Comparison of ENCODE assay signal across 8 cellular contexts in genomic region chr9:128244443-128245226, GRCh38. TPM values are rescaled to one million over a fixed set of nuclear protein-coding genes. Genes with fewer than 3 reads are reported as not detected.
A peak's percentile ranks its signal among the peaks of the same experiment; 100 is the strongest.
DNase-seq lines count a peak whose midpoint lies in the region; ATAC-seq and TF ChIP-seq lines count a peak whose summit lies in the region.

No MANE protein-coding gene starts in this region.

- H3K27ac Mint-ChIP-seq in activated naive CD8-positive, alpha-beta T cell treated with anti-CD3 and anti-CD28 coated beads for 36 hours: no peak overlapping the region

- peak in 1 of 2 donors; percentile 34 for TF ChIP-seq POLR2A in tibial nerve (IDR thresholded peaks at IDR 0.05)

- intact Hi-C loops in left lung (cut with DNase I): no loop called here

- no peaks in the 10 kb centered on the region for H3K9me3 Mint-ChIP-seq in activated naive CD8-positive, alpha-beta T cell treated with anti-CD3 and anti-CD28 coated beads for 36 hours

- H3K27me3 Mint-ChIP-seq in activated naive CD8-positive, alpha-beta T cell treated with anti-CD3 and anti-CD28 coated beads for 36 hours: peaks cover 30% of the 10 kb centered on the region

- peaks cover 11 to 19% of the 10 kb centered on the region in 2 donors for H3K4me1 ChIP-seq in left lung
- peaks cover 0 to 47% (median 17%) of the 10 kb centered on the region in 4 donors for H3K4me1 ChIP-seq in tibial nerve

- H3K4me3 Mint-ChIP-seq in activated naive CD8-positive, alpha-beta T cell treated with anti-CD3 and anti-CD28 coated beads for 36 hours: no peak overlapping the region

- peak overlapping the region; percentile 9 for H3K27ac ChIP-seq in KOPT-K1 (ENCODE audit: low read depth, low read length, poor library complexity, severe bottlenecking)
- H3K27ac ChIP-seq in left lung: peak overlapping the region in 1 of 2 donors; percentile 78
- peak overlapping the region; percentile 19 to 87 (median 73) for H3K27ac ChIP-seq in tibial nerve

- peak; percentile 30 for DNase-seq in astrocyte of the hippocampus (ENCODE audit: low read depth, low spot score)
- DNase-seq in left lung: peak; percentile 84 to 91
- DNase-seq in tibial nerve (ENCODE audit: low spot score in 2 of 2): peak; percentile 81 to 83
- DNase-seq in cerebellar nuclear complex (lab: John Stamatoyannopoulos, UW): no peak
- no peak for DNase-seq in mesenteric fat pad (ENCODE audit: low spot score)
- no peak for DNase-seq in activated naive CD8-positive, alpha-beta T cell treated with anti-CD3 and anti-CD28 coated beads for 36 hours

- no peak for TF ChIP-seq CTCF in left lung (IDR thresholded peaks at IDR 0.05)
- TF ChIP-seq CTCF in tibial nerve (IDR thresholded peaks at IDR 0.05): no peak

- 10 to 25% methylated on average over 16 to 19 of the region's 29 CpGs for WGBS in tibial nerve, 2 donors

- H3K9me3 ChIP-seq in KOPT-K1 (ENCODE audit: insufficient read depth, low read length, poor library complexity, severe bottlenecking): no peaks in the 10 kb centered on the region
- H3K9me3 ChIP-seq in left lung: no peaks in the 10 kb centered on the region
- no peaks in the 10 kb centered on the region for H3K9me3 ChIP-seq in tibial nerve

- peak overlapping the region; percentile 16 to 22 for H3K4me3 ChIP-seq in left lung
- H3K4me3 ChIP-seq in tibial nerve: peak overlapping the region; percentile 7 to 54 (median 25)

- TF ChIP-seq EP300 in tibial nerve (IDR thresholded peaks at IDR 0.05): peak in 1 of 2 donors; percentile 62

- H3K36me3 ChIP-seq in KOPT-K1 (ENCODE audit: insufficient read depth, low read length) (no peaks in the 10 kb centered on the region), left lung (no peaks in the 10 kb centered on the region), tibial nerve (peaks cover 0 to 3% (median 0%) of the 10 kb centered on the region in 3 donors)

- H3K36me3 Mint-ChIP-seq in activated naive CD8-positive, alpha-beta T cell treated with anti-CD3 and anti-CD28 coated beads for 36 hours: no peaks in the 10 kb centered on the region

- peaks cover 8% of the 10 kb centered on the region for H3K4me1 Mint-ChIP-seq in activated naive CD8-positive, alpha-beta T cell treated with anti-CD3 and anti-CD28 coated beads for 36 hours

- peaks cover 0 to 9% of the 10 kb centered on the region in 2 donors for H3K27me3 ChIP-seq in left lung
- H3K27me3 ChIP-seq in tibial nerve: no peaks in the 10 kb centered on the region

- ATAC-seq in left lung (peak; percentile 67), GM21381 (IDR thresholded peaks at IDR 0.05; ENCODE audit: unreplicated experiment) (no peak)

RNA-seq across cellular contexts. Expression of gene GOLGA2, which starts 31.2 kb away (rescaled TPM):
- 100 to 1,000 TPM; 108 to 126 TPM for total RNA-seq in left lung
- 100 to 1,000 TPM in 1 of 4 donors, 10 to 100 TPM in 3; 67.4 to 103 (median 91.9) TPM for total RNA-seq in tibial nerve
- total RNA-seq in mesenteric fat pad: 130 TPM
- 10 to 100 TPM; 23.4 to 24.3 TPM for total RNA-seq in activated naive CD8-positive, alpha-beta T cell treated with anti-CD3 and anti-CD28 coated beads for 36 hours

RNA-seq across cellular contexts. Expression of gene SWI5, which starts 31.4 kb away (rescaled TPM):
- total RNA-seq in left lung (10 to 100 TPM; 16.2 to 25.6 TPM), tibial nerve (10 to 100 TPM; 27.5 to 39.8 (median 32.9) TPM), mesenteric fat pad (16.0 TPM)
- 10 to 100 TPM; 16.9 to 19.4 TPM for total RNA-seq in activated naive CD8-positive, alpha-beta T cell treated with anti-CD3 and anti-CD28 coated beads for 36 hours

RNA-seq across cellular contexts. Expression of gene DNM1, which starts 41.5 kb away (rescaled TPM):
- 10 to 100 TPM in 1 of 2 donors, 1 to 10 TPM in 1; 9.0 to 17.2 TPM for total RNA-seq in left lung
- total RNA-seq in tibial nerve: 10 to 100 TPM; 19.9 to 50.4 (median 41.4) TPM
- total RNA-seq in mesenteric fat pad: 24.1 TPM
- under 1 TPM; 0.37 to 0.58 TPM for total RNA-seq in activated naive CD8-positive, alpha-beta T cell treated with anti-CD3 and anti-CD28 coated beads for 36 hours

RNA-seq across cellular contexts. Expression of gene CIZ1, which starts 53.3 kb away (rescaled TPM):
- total RNA-seq in left lung: 100 to 1,000 TPM; 102 to 115 TPM
- total RNA-seq in tibial nerve: 10 to 100 TPM; 59.4 to 99.3 (median 71.4) TPM
- 100.0 TPM for total RNA-seq in mesenteric fat pad
- total RNA-seq in activated naive CD8-positive, alpha-beta T cell treated with anti-CD3 and anti-CD28 coated beads for 36 hours: 10 to 100 TPM; 86.8 to 91.3 TPM

Comparison
In these comparisons a context has a peak if more than half of its experiments do, and no peak if none do; other contexts are left out.
1. DNase-seq: peak in astrocyte of the hippocampus (single experiment), left lung (2 of 2) and tibial nerve (2 of 2); none in cerebellar nuclear complex (0 of 2), mesenteric fat pad (single experiment) and activated naive CD8-positive, alpha-beta T cell treated with anti-CD3 and anti-CD28 coated beads for 36 hours (single experiment).
2. RNA of gene DNM1, which starts 41.5 kb away (total RNA-seq): 19.9 to 50.4 TPM in tibial nerve, 24.1 TPM in mesenteric fat pad (single experiment) and 9.0 to 17.2 TPM in left lung; 0.37 to 0.58 TPM in activated naive CD8-positive, alpha-beta T cell treated with anti-CD3 and anti-CD28 coated beads for 36 hours; every median in the first group is over 4 times any median in the second.